In genomic region chr6:64985726-64986125, GRCh38 we compare ENCODE assay signal across 22 cellular contexts.
DNase-seq lines count a peak whose midpoint lies in the region; ATAC-seq and TF ChIP-seq lines count a peak whose summit lies in the region.
"Had no signal": no experiment of that assay in that cellular context is flagged by ENCODE, and none has a peak within 500 bp of the region (broad histone marks: within the 10 kb centered on the region; RNA-seq: fewer than 3 reads in every experiment).

No MANE protein-coding gene starts in this region.

- H3K36me3 Mint-ChIP-seq in nephron (ENCODE audit: low read depth), result no peaks in the 10 kb centered on the region
- H3K36me3 Mint-ChIP-seq in activated naive CD4-positive, alpha-beta T cell treated with anti-CD3 and anti-CD28 coated beads, Interleukin-2, amount 10 ng/mL, durations not matched to agents 7 days and 5 days, result no peaks in the 10 kb centered on the region

- H3K27me3 ChIP-seq in body of pancreas, result no peaks in the 10 kb centered on the region
- H3K27me3 ChIP-seq: SJCRH30 had no signal

- TF ChIP-seq CTCF in body of pancreas (IDR thresholded peaks at IDR 0.05), result peak in 4 of 7 experiments; percentile 18 to 41 (median 34)
- peak in 2 of 3 experiments; percentile 15 to 18 for TF ChIP-seq CTCF in nephron (IDR thresholded peaks at IDR 0.05; ENCODE audit: unreplicated experiment in 3 of 3)

- H3K9me3 Mint-ChIP-seq in nephron, result no peaks in the 10 kb centered on the region
- peaks cover 2% of the 10 kb centered on the region for H3K9me3 Mint-ChIP-seq in activated naive CD4-positive, alpha-beta T cell treated with anti-CD3 and anti-CD28 coated beads, Interleukin-2, amount 10 ng/mL, durations not matched to agents 7 days and 5 days
- H3K9me3 Mint-ChIP-seq: GM23338 had no signal

- CTCF ChIA-PET in activated naive CD4-positive, alpha-beta T cell treated with anti-CD3 and anti-CD28 coated beads, Interleukin-2, amount 10 ng/mL, durations not matched to agents 7 days and 5 days (lab: Charles Lee), result no interaction called here

- H3K9me3 ChIP-seq in body of pancreas, result peaks cover 0 to 4% (median 0%) of the 10 kb centered on the region in 3 donors
- H3K9me3 ChIP-seq: SJCRH30 had no signal

- H3K4me1 Mint-ChIP-seq in nephron, result no peaks in the 10 kb centered on the region
- H3K4me1 Mint-ChIP-seq in activated naive CD4-positive, alpha-beta T cell treated with anti-CD3 and anti-CD28 coated beads, Interleukin-2, amount 10 ng/mL, durations not matched to agents 7 days and 5 days, result no peaks in the 10 kb centered on the region

- no peaks in the 10 kb centered on the region for H3K27me3 Mint-ChIP-seq in nephron (ENCODE audit: low read depth)
- no peaks in the 10 kb centered on the region for H3K27me3 Mint-ChIP-seq in activated naive CD4-positive, alpha-beta T cell treated with anti-CD3 and anti-CD28 coated beads, Interleukin-2, amount 10 ng/mL, durations not matched to agents 7 days and 5 days

- DNase-seq in DMS53 treated with DMSO at 0.1 percent for 48 hours (lab: John Stamatoyannopoulos, UW; ENCODE audit: unreplicated experiment) (peak; percentile 2), RKO (ENCODE audit: low spot score) (peak; percentile 19), body of pancreas (no peak), cortex of kidney (lab: John Stamatoyannopoulos, UW) (no peak)
- no peak for DNase-seq in activated naive CD4-positive, alpha-beta T cell treated with anti-CD3 and anti-CD28 coated beads, Interleukin-2, amount 10 ng/mL, durations not matched to agents 7 days and 5 days
- DNase-seq: COR-L47, DMS153, EL, HCEC 1CT, MM.1S, NCI-H1092 treated with DMSO at 0.1 percent for 48 hours, NCI-H146, NCI-H2227 treated with DMSO at 0.1 percent for 48 hours, NCI-H510A treated with DMSO at 0.1 percent for 48 hours, NCI-H82, PC-9, SW 1271 had no signal

- no peak for TF ChIP-seq POLR2A in body of pancreas (IDR thresholded peaks at IDR 0.05)

- ATAC-seq in body of pancreas (peak; percentile 46), HG02870 (IDR thresholded peaks at IDR 0.05; ENCODE audit: unreplicated experiment) (no peak), GM21526 (IDR thresholded peaks at IDR 0.05; ENCODE audit: low FRiP score, unreplicated experiment) (no peak)
- ATAC-seq: GM23338 had no signal

- no peak overlapping the region for H3K27ac ChIP-seq in body of pancreas
- H3K27ac ChIP-seq: PC-9, SJCRH30 had no signal

- H3K4me1 ChIP-seq in body of pancreas, result peaks cover 31% of the 10 kb centered on the region
- H3K4me1 ChIP-seq: SJCRH30 had no signal

- H3K27ac Mint-ChIP-seq in nephron, result no peak overlapping the region
- no peak overlapping the region for H3K27ac Mint-ChIP-seq in activated naive CD4-positive, alpha-beta T cell treated with anti-CD3 and anti-CD28 coated beads, Interleukin-2, amount 10 ng/mL, durations not matched to agents 7 days and 5 days
- H3K27ac Mint-ChIP-seq: GM23338 had no signal

- no peaks in the 10 kb centered on the region for H3K36me3 ChIP-seq in body of pancreas (replicated peaks in 1 of 2; ENCODE audit: insufficient read depth in 1 of 2, low read depth in 2 of 2)
- H3K36me3 ChIP-seq: SJCRH30 had no signal

- H3K4me3 ChIP-seq in body of pancreas, result no peak overlapping the region
- H3K4me3 ChIP-seq: GM23338, PC-9, SJCRH30 had no signal

- intact Hi-C loops in body of pancreas (cut with DNase I), result no loop called here

- H3K4me3 Mint-ChIP-seq in nephron, result no peak overlapping the region
- H3K4me3 Mint-ChIP-seq in activated naive CD4-positive, alpha-beta T cell treated with anti-CD3 and anti-CD28 coated beads, Interleukin-2, amount 10 ng/mL, durations not matched to agents 7 days and 5 days, result no peak overlapping the region
- H3K4me3 Mint-ChIP-seq: GM23338 had no signal

- WGBS in body of pancreas, 2 donors, result 27% methylated on average over 4 of the region's 4 CpGs

Comparison
In these comparisons a context has a peak if more than half of its experiments do, and no peak if none do; other contexts are left out.
1. DNase-seq: peak in DMS53 treated with DMSO at 0.1 percent for 48 hours (single experiment) and RKO (single experiment); none in body of pancreas (0 of 4), activated naive CD4-positive, alpha-beta T cell treated with anti-CD3 and anti-CD28 coated beads, Interleukin-2, amount 10 ng/mL, durations not matched to agents 7 days and 5 days (single experiment) and cortex of kidney (single experiment).